34 cellular contexts compared by ENCODE assay signal in the genomic region with DNA sequence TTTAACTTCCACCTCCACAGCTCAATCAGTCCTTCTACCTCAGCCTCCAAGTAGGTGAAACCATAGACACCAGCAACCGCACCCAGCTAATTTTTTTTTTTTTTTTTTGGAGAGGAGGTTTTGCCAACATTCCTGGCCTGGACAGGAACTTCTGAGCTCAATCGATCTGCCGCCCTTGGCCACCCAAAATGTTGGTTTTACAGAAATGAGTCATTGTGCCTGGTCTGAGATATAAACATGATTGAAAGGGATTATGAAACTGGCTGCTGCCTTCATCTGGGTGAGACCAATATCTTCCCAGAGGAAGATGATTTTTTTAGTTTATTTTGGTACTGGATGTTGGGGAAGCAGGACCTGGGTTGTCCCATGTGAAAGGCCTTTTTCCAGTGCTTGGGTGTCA. TPM values are rescaled to one million over a fixed set of nuclear protein-coding genes. Genes with fewer than 3 reads are reported as not detected.
"Had no signal": no experiment of that assay in that cellular context is flagged by ENCODE, and none has a peak within 500 bp of the region (broad histone marks: within the 10 kb centered on the region; RNA-seq: fewer than 3 reads in every experiment).

No MANE protein-coding gene starts in this region.

- ATAC-seq: effector memory CD8-positive, alpha-beta T cell; heart right ventricle; left cardiac atrium; left lung; naive thymus-derived CD8-positive, alpha-beta T cell; psoas muscle; right cardiac atrium; stimulated activated naive B cell treated with anti-CD40 and anti-IgM and Interleukin-4, amounts not matched to agents 10 μg/mL and 1 μg/mL and 100 μg/mL, for 72 hours had no signal

- H3K9me3 ChIP-seq: esophagus squamous epithelium, ovary, psoas muscle, sigmoid colon, thyroid gland had no signal

- H3K27me3 ChIP-seq: esophagus squamous epithelium, left lung, ovary, sigmoid colon, thyroid gland had no signal

- H3K4me3 ChIP-seq: esophagus squamous epithelium, heart right ventricle, left lung, ovary, psoas muscle, sigmoid colon, thyroid gland had no signal

- H3K36me3 ChIP-seq: esophagus squamous epithelium, heart right ventricle, left lung, ovary, sigmoid colon, thyroid gland had no signal

- DNase-seq: cortex of kidney; effector memory CD8-positive, alpha-beta T cell; erythroblast; esophagus squamous epithelium; foreskin melanocyte; glutamatergic neuron; heart right ventricle; hippocampal formation; left cardiac atrium; left lung; mesendoderm; midbrain; naive thymus-derived CD8-positive, alpha-beta T cell; nephron progenitor cell; nucleus accumbens; ovary; posterior cingulate gyrus; psoas muscle; right cardiac atrium; sigmoid colon; stimulated activated CD4-positive, alpha-beta T cell treated with anti-CD3 and anti-CD28 coated beads, Interleukin-2, amount 100 ng/mL, for 48 hours; stimulated activated naive B cell treated with anti-CD40 and anti-IgM and Interleukin-4, amounts not matched to agents 10 μg/mL and 1 μg/mL and 100 μg/mL, for 72 hours; thyroid gland; trophoblast cell had no signal

- H3K4me1 ChIP-seq: esophagus squamous epithelium, heart right ventricle, left lung, psoas muscle, sigmoid colon, thyroid gland had no signal

- H3K27ac ChIP-seq: esophagus squamous epithelium, heart right ventricle, left lung, ovary, psoas muscle, sigmoid colon, thyroid gland had no signal

RNA-seq across cellular contexts. Expression of a gene that starts 9.2 kb away (rescaled TPM):
- total RNA-seq: dermis microvascular lymphatic vessel endothelial cell; esophagus squamous epithelium; heart right ventricle; kidney epithelial cell; left cardiac atrium; left lung; lower leg skin; lung microvascular endothelial cell; mucosa of gallbladder; naive thymus-derived CD8-positive, alpha-beta T cell; ovary; psoas muscle; renal cortical epithelial cell; right cardiac atrium; sigmoid colon; skeletal muscle tissue; subcutaneous adipose tissue; temporal lobe; thyroid gland; ureter had no signal
- polyA plus RNA-seq: heart right ventricle; naive thymus-derived CD8-positive, alpha-beta T cell; ovary; psoas muscle; right cardiac atrium; sigmoid colon had no signal

RNA-seq across cellular contexts. Expression of a gene that starts 12.5 kb away (rescaled TPM):
- total RNA-seq: dermis microvascular lymphatic vessel endothelial cell; esophagus squamous epithelium; heart right ventricle; kidney epithelial cell; left cardiac atrium; left lung; lower leg skin; lung microvascular endothelial cell; mucosa of gallbladder; naive thymus-derived CD8-positive, alpha-beta T cell; ovary; psoas muscle; renal cortical epithelial cell; right cardiac atrium; sigmoid colon; skeletal muscle tissue; subcutaneous adipose tissue; temporal lobe; thyroid gland; ureter had no signal
- polyA plus RNA-seq: heart right ventricle; naive thymus-derived CD8-positive, alpha-beta T cell; ovary; psoas muscle; right cardiac atrium; sigmoid colon had no signal

RNA-seq across cellular contexts. Expression of a gene that starts 14.9 kb away (rescaled TPM):
- total RNA-seq: dermis microvascular lymphatic vessel endothelial cell; esophagus squamous epithelium; heart right ventricle; kidney epithelial cell; left cardiac atrium; left lung; lower leg skin; lung microvascular endothelial cell; mucosa of gallbladder; naive thymus-derived CD8-positive, alpha-beta T cell; ovary; psoas muscle; renal cortical epithelial cell; right cardiac atrium; sigmoid colon; skeletal muscle tissue; subcutaneous adipose tissue; temporal lobe; thyroid gland; ureter had no signal
- polyA plus RNA-seq: heart right ventricle; naive thymus-derived CD8-positive, alpha-beta T cell; ovary; psoas muscle; right cardiac atrium; sigmoid colon had no signal

RNA-seq across cellular contexts. Expression of a gene that starts 15.4 kb away (rescaled TPM):
- total RNA-seq: dermis microvascular lymphatic vessel endothelial cell; esophagus squamous epithelium; heart right ventricle; kidney epithelial cell; left cardiac atrium; left lung; lung microvascular endothelial cell; mucosa of gallbladder; naive thymus-derived CD8-positive, alpha-beta T cell; ovary; psoas muscle; renal cortical epithelial cell; right cardiac atrium; sigmoid colon; skeletal muscle tissue; subcutaneous adipose tissue; temporal lobe; thyroid gland; ureter had no signal
- polyA plus RNA-seq: heart right ventricle; naive thymus-derived CD8-positive, alpha-beta T cell; ovary; psoas muscle; right cardiac atrium; sigmoid colon had no signal

RNA-seq across cellular contexts. Expression of a gene that starts 21.7 kb away (rescaled TPM):
- total RNA-seq: dermis microvascular lymphatic vessel endothelial cell; esophagus squamous epithelium; heart right ventricle; kidney epithelial cell; left cardiac atrium; left lung; lower leg skin; lung microvascular endothelial cell; mucosa of gallbladder; naive thymus-derived CD8-positive, alpha-beta T cell; ovary; psoas muscle; renal cortical epithelial cell; right cardiac atrium; sigmoid colon; skeletal muscle tissue; subcutaneous adipose tissue; temporal lobe; thyroid gland; ureter had no signal
- polyA plus RNA-seq: heart right ventricle; naive thymus-derived CD8-positive, alpha-beta T cell; ovary; psoas muscle; right cardiac atrium; sigmoid colon had no signal
